Comparison of ENCODE assay signal across 1 cellular context in the genomic region with DNA sequence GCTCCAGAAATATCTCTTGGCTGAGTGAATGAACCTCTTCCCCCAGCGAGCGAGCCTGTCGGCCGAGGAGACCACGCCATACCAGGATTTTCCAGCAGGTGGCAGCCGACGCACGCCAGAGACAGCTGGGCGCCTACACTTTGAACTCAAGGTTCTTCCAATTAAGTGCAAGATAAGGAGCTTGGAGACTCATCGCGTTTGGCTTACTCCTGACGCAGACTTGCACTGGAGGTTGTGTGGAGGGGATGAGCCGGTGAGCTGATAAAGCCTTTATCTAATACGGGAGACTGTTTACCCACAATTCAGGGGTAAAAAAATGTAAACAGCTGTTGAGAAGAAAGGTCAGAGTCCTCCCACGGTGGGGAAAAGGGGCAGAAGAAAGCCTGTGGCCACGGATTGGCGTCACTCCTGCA.
TF ChIP-seq lines count a peak whose summit lies in the region.

No MANE protein-coding gene starts in this region.

TF ChIP-seq in HCT116, 20 proteins besides CTCF, POLR2A, EP300 and RAD21 (continued from another document):
- no peak for TF ChIP-seq CEBPB (IDR thresholded peaks at IDR 0.05; ENCODE audit: low read depth)
- TF ChIP-seq YY1 (IDR thresholded peaks at IDR 0.05; ENCODE audit: extremely low read depth, insufficient replicate concordance, low read depth, low read length) = peak; percentile 62
